Comparison of ENCODE assay signal across 15 cellular contexts in the genomic region with DNA sequence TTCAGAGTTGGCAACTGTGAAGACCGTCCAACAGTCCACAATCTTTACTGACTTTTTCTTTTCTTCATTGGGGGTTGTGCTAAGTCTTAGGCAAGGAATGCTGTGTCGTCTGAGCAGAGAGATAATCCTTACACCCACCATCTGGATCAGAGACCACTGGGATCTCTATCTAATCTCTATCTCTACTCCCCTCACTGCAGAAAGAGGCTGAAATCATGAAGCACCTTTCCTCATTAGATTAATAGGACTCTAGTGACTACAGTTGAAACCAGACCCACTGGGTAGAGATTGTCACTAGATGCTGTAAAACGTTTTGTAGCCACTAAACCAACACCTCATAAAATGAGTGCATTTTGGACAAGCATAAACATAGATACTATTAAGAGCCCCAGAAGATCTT.
DNase-seq lines count a peak whose midpoint lies in the region; ATAC-seq, FAIRE-seq and TF ChIP-seq lines count a peak whose summit lies in the region.
"Had no signal": no experiment of that assay in that cellular context is flagged by ENCODE, and none has a peak within 500 bp of the region (broad histone marks: within the 10 kb centered on the region; RNA-seq: fewer than 3 reads in every experiment).

No MANE protein-coding gene starts in this region.

- H3K18ac ChIP-seq in neuronal stem cell (ENCODE audit: low read length) = no peak overlapping the region

- H3K14ac ChIP-seq in neuronal stem cell (ENCODE audit: low read length) = no peak overlapping the region

- no peaks in the 10 kb centered on the region for H3K36me3 Mint-ChIP-seq in brain
- H3K36me3 Mint-ChIP-seq: CD4-positive, alpha-beta memory T cell had no signal

- H3K9me3 Mint-ChIP-seq in brain = peaks cover 0 to 7% (median 0%) of the 10 kb centered on the region in 5 experiments

- no peak for ATAC-seq in HG02623 (IDR thresholded peaks at IDR 0.05; ENCODE audit: unreplicated experiment)
- ATAC-seq: HepG2 had no signal

- H2BK5ac ChIP-seq in neuronal stem cell (ENCODE audit: low read length) = no peak overlapping the region

- H3K27me3 Mint-ChIP-seq in brain = no peaks in the 10 kb centered on the region

- H3K23ac ChIP-seq in neuronal stem cell (ENCODE audit: low read depth, low read length, poor library complexity) = no peak overlapping the region

- FAIRE-seq in D721Med (lab: Jason Lieb, UNC) = peak; percentile 75
- FAIRE-seq: H54, HepG2, HTR-8/SVneo had no signal

- DNase-seq in D721Med (ENCODE audit: insufficient read length, low spot score) (peak; percentile 27), NCI-H524 treated with DMSO at 0.1 percent for 48 hours (lab: John Stamatoyannopoulos, UW) (peak; percentile 38), neuronal stem cell (ENCODE audit: low spot score) (no peak), islet precursor cell (no peak), AML-193 (lab: John Stamatoyannopoulos, UW) (no peak)
- DNase-seq: ACHN; BE2C; CD4-positive, alpha-beta memory T cell; DMS53 had no signal

- H3K4ac ChIP-seq in neuronal stem cell (ENCODE audit: low read length) = no peak overlapping the region

- H3K79me1 ChIP-seq in neuronal stem cell (ENCODE audit: low read depth, low read length) = no peaks in the 10 kb centered on the region

- H3K27ac ChIP-seq in neuronal stem cell (replicated peaks; ENCODE audit: low read length) = no peak overlapping the region
- H3K27ac ChIP-seq: C4-2B had no signal

- H2AK5ac ChIP-seq in neuronal stem cell (ENCODE audit: low read depth, low read length) = no peak overlapping the region

- peak overlapping the region in 4 of 5 experiments; percentile 50 to 87 (median 74) for H3K27ac Mint-ChIP-seq in brain
- H3K27ac Mint-ChIP-seq: CD4-positive, alpha-beta memory T cell had no signal

- WGBS in neuronal stem cell (ENCODE audit: extremely low coverage in 2 of 2, insufficient read length in 2 of 2, insufficient replicate concordance in 1 of 2), 2 donors = no CpG with 5 or more reads among the region's 3 CpGs

- H2BK12ac ChIP-seq in neuronal stem cell (ENCODE audit: low read length) = no peak overlapping the region

- peak overlapping the region; percentile 12 for H2AFZ ChIP-seq in neuronal stem cell (ENCODE audit: low read length)

- H3K4me2 ChIP-seq in neuronal stem cell (ENCODE audit: insufficient read depth, low read length, poor library complexity, severe bottlenecking) = no peak overlapping the region

- H4K8ac ChIP-seq in neuronal stem cell (ENCODE audit: low read depth, low read length) = no peak overlapping the region

- no peaks in the 10 kb centered on the region for H3K27me3 ChIP-seq in neuronal stem cell (ENCODE audit: control insufficient read depth in 3 of 3, insufficient read depth in 3 of 3, low read depth in 1 of 3, low read length in 3 of 3)
- H3K27me3 ChIP-seq: BE2C had no signal

- H3K9ac ChIP-seq in neuronal stem cell (ENCODE audit: low read depth, low read length, poor library complexity) = no peak overlapping the region

- H4K91ac ChIP-seq in neuronal stem cell (ENCODE audit: low read depth, low read length, poor library complexity) = no peak overlapping the region

- peaks cover 56% of the 10 kb centered on the region for H3K4me1 Mint-ChIP-seq in brain
- H3K4me1 Mint-ChIP-seq: CD4-positive, alpha-beta memory T cell had no signal

- H3K4me1 ChIP-seq in neuronal stem cell (ENCODE audit: control insufficient read depth in 2 of 2, insufficient read depth in 1 of 2, low read depth in 1 of 2, low read length in 2 of 2) = peaks cover 4 to 7% of the 10 kb centered on the region in 2 donors
- H3K4me1 ChIP-seq: BE2C had no signal

- H3K9me3 ChIP-seq in neuronal stem cell (replicated peaks in 1 of 2; ENCODE audit: control insufficient read depth in 2 of 2, insufficient read depth in 1 of 2, low read depth in 1 of 2, low read length in 2 of 2) = no peaks in the 10 kb centered on the region
- H3K9me3 ChIP-seq: BE2C had no signal

- no peak overlapping the region for H2BK15ac ChIP-seq in neuronal stem cell (ENCODE audit: low read length)

- peak overlapping the region in 1 of 5 experiments; percentile 20 for H3K4me3 Mint-ChIP-seq in brain
- H3K4me3 Mint-ChIP-seq: CD4-positive, alpha-beta memory T cell had no signal

- no peak overlapping the region for H2BK120ac ChIP-seq in neuronal stem cell (ENCODE audit: low read depth, low read length)

- no peaks in the 10 kb centered on the region for H3K36me3 ChIP-seq in neuronal stem cell (replicated peaks in 1 of 2; ENCODE audit: control insufficient read depth in 2 of 2, insufficient read depth in 2 of 2, low read length in 2 of 2)
- H3K36me3 ChIP-seq: BE2C had no signal

- no peak overlapping the region for H3K4me3 ChIP-seq in neuronal stem cell (ENCODE audit: low read length in 2 of 2)

- TF ChIP-seq CTCF in D721Med (IDR thresholded peaks at IDR 0.05; ENCODE audit: insufficient read depth, missing control alignments) (no peak), brain (conservative IDR thresholded peaks at IDR 0.05) (no peak)

Comparison
In these comparisons a context has a peak if more than half of its experiments do, and no peak if none do; other contexts are left out.
1. DNase-seq: peak in D721Med (single experiment) and NCI-H524 treated with DMSO at 0.1 percent for 48 hours (single experiment); none in neuronal stem cell (single experiment), islet precursor cell (single experiment) and AML-193 (0 of 2).